29 cellular contexts compared by ENCODE assay signal in the genomic region with DNA sequence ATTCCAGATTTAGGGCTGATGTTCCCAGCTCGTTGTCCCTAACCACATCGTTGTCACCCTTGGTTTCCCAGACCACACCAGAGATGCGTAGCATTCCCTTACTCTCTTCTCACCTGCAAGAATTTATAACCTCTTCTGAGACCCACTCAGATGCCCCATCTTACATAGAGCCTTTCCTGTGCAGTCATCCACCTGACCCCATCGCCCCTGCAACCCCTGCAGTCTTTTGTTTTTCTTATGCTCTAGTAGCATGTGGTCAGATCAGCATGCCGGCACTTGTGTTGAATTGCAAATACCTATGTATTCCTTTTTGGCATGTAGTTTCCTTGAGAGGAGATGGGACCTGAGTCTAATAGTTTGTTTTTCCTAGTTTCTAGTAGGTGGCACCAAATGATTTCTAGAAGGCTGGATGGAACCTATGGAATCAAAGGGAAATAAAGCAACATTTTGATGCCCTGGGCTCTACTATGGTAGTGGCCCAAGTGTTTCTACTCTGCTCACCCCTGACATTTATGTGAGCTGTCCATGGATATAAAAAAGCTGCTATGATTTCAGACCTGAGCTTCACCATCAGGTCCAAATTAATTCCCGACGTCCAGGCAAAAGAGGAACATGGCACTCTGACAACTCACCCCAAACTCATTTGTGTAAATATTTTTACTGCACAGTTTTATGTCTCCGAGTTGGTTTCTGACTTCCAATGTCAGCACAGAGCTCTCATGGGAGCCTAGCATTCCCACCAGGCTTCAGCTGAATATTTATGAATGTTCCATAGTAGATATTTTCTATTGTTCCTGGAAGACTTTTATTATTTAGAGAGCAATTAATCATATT.
DNase-seq lines count a peak whose midpoint lies in the region; ATAC-seq and TF ChIP-seq lines count a peak whose summit lies in the region.
"Had no signal": no experiment of that assay in that cellular context is flagged by ENCODE, and none has a peak within 500 bp of the region (broad histone marks: within the 10 kb centered on the region; RNA-seq: fewer than 3 reads in every experiment).

No MANE protein-coding gene starts in this region.

- TF ChIP-seq CTCF in ascending aorta (IDR thresholded peaks at IDR 0.05) (no peak), gastroesophageal sphincter (IDR thresholded peaks at IDR 0.05) (no peak)

- no peaks in the 10 kb centered on the region for H3K36me3 ChIP-seq in CD4-positive, alpha-beta memory T cell (ENCODE audit: insufficient read depth, low read length)
- no peaks in the 10 kb centered on the region for H3K36me3 ChIP-seq in ascending aorta
- no peaks in the 10 kb centered on the region for H3K36me3 ChIP-seq in gastroesophageal sphincter
- H3K36me3 ChIP-seq: neural progenitor cell, right lobe of liver had no signal

- H3K4me1 ChIP-seq in CD4-positive, alpha-beta memory T cell (ENCODE audit: insufficient read depth, low read length) = peaks cover 41% of the 10 kb centered on the region
- H3K4me1 ChIP-seq in ascending aorta = peaks cover 3 to 22% of the 10 kb centered on the region in 2 donors
- peaks cover 8 to 21% (median 10%) of the 10 kb centered on the region in 3 donors for H3K4me1 ChIP-seq in gastroesophageal sphincter
- H3K4me1 ChIP-seq: body of pancreas, neural progenitor cell, right lobe of liver had no signal

- H3K36me3 Mint-ChIP-seq in CD4-positive, alpha-beta memory T cell = peaks cover 14 to 25% of the 10 kb centered on the region in 2 donors

- no peak for DNase-seq in CD4-positive, alpha-beta memory T cell
- no peak for DNase-seq in ascending aorta (ENCODE audit: low spot score in 2 of 2)
- peak; percentile 10 for DNase-seq in stromal cell of bone marrow (ENCODE audit: low read depth)
- no peak for DNase-seq in AG08396 (ENCODE audit: low spot score)
- no peak for DNase-seq in hepatic stellate cell (ENCODE audit: low spot score)
- DNase-seq: activated CD4-positive, alpha-beta T cell treated with anti-CD3 and anti-CD28 coated beads, Interleukin-2, amount 50 U/mL, for 4 hours; body of pancreas; COR-L47; foreskin fibroblast; GF-D8; HCEC 1CT; KG1; MM.1S; mucosa of descending colon; NCI-H1417; NCI-H2081; NCI-H2227 treated with DMSO at 0.1 percent for 48 hours; NCI-H748 treated with DMSO at 0.1 percent for 48 hours; posterior cingulate gyrus; right lobe of liver; stimulated activated CD4-positive, alpha-beta T cell treated with anti-CD3 and anti-CD28 coated beads, Interleukin-4, amount 100 ng/mL, for 4 hours had no signal

- H3K9me3 Mint-ChIP-seq in CD4-positive, alpha-beta memory T cell = peaks cover 0 to 19% (median 12%) of the 10 kb centered on the region in 8 donors

- H3K27ac Mint-ChIP-seq in CD4-positive, alpha-beta memory T cell = peak overlapping the region in 6 of 7 donors; percentile 1 to 86 (median 32)
- H3K27ac Mint-ChIP-seq: activated T-helper 17 cell treated with anti-CD3 and anti-CD28 coated beads, Interleukin-2, amount 50 U/mL, for 72 hours; B cell; neural progenitor cell; stimulated activated memory B cell treated with anti-CD40 and anti-IgM and Interleukin-4, amounts not matched to agents 10 μg/mL and 1 μg/mL and 100 μg/mL, for 72 hours had no signal

- TF ChIP-seq EP300 in gastroesophageal sphincter (IDR thresholded peaks at IDR 0.05) = no peak

- H3K27ac ChIP-seq in CD4-positive, alpha-beta memory T cell (ENCODE audit: low read depth, low read length) = no peak overlapping the region
- peak overlapping the region; percentile 63 to 65 for H3K27ac ChIP-seq in ascending aorta
- peak overlapping the region in 3 of 4 donors; percentile 8 to 20 (median 14) for H3K27ac ChIP-seq in gastroesophageal sphincter
- H3K27ac ChIP-seq: body of pancreas, neural progenitor cell, right lobe of liver, RWPE1 had no signal

- peak overlapping the region in 2 of 8 donors; percentile 4 to 63 for H3K4me3 Mint-ChIP-seq in CD4-positive, alpha-beta memory T cell
- H3K4me3 Mint-ChIP-seq: activated T-helper 17 cell treated with anti-CD3 and anti-CD28 coated beads, Interleukin-2, amount 50 U/mL, for 72 hours; neural progenitor cell; stimulated activated memory B cell treated with anti-CD40 and anti-IgM and Interleukin-4, amounts not matched to agents 10 μg/mL and 1 μg/mL and 100 μg/mL, for 72 hours had no signal

- H3K4me3 ChIP-seq in CD4-positive, alpha-beta memory T cell (ENCODE audit: low read length in 2 of 2) = no peak overlapping the region
- H3K4me3 ChIP-seq in ascending aorta = no peak overlapping the region
- H3K4me3 ChIP-seq in gastroesophageal sphincter = no peak overlapping the region
- H3K4me3 ChIP-seq: body of pancreas, mucosa of descending colon, neural progenitor cell, right lobe of liver had no signal

- H3K9me3 ChIP-seq in CD4-positive, alpha-beta memory T cell (ENCODE audit: control insufficient read depth in 1 of 2, low read length in 2 of 2) = no peaks in the 10 kb centered on the region
- H3K9me3 ChIP-seq in ascending aorta (no peaks in the 10 kb centered on the region), gastroesophageal sphincter (no peaks in the 10 kb centered on the region)
- H3K9me3 ChIP-seq: body of pancreas, right lobe of liver had no signal

- CTCF ChIA-PET in CD4-positive, alpha-beta memory T cell (lab: Charles Lee; ENCODE audit: partially characterized antibody) = interaction anchor here (1.0 to 7.8 kb wide), 4 partner anchors 14 to 37 kb away, joined by 3 to 74 read pairs (median 13); no protein-coding TSS in a partner anchor

- ATAC-seq in gastroesophageal sphincter (no peak), GM19395 (IDR thresholded peaks at IDR 0.05; ENCODE audit: unreplicated experiment) (no peak), HG02852 (IDR thresholded peaks at IDR 0.05; ENCODE audit: unreplicated experiment) (no peak)
- ATAC-seq: activated T-helper 17 cell treated with anti-CD3 and anti-CD28 coated beads, Interleukin-2, amount 50 U/mL, for 72 hours; body of pancreas; mucosa of descending colon; right lobe of liver; stimulated activated memory B cell treated with anti-CD40 and anti-IgM and Interleukin-4, amounts not matched to agents 10 μg/mL and 1 μg/mL and 100 μg/mL, for 72 hours had no signal

- H3K27me3 ChIP-seq in CD4-positive, alpha-beta memory T cell (ENCODE audit: insufficient read depth, low read length) = no peaks in the 10 kb centered on the region
- H3K27me3 ChIP-seq in ascending aorta = no peaks in the 10 kb centered on the region
- no peaks in the 10 kb centered on the region for H3K27me3 ChIP-seq in gastroesophageal sphincter
- H3K27me3 ChIP-seq: body of pancreas, neural progenitor cell, right lobe of liver had no signal

- intact Hi-C loops in CD4-positive, alpha-beta memory T cell (cut with micrococcal nuclease) = no loop called here
- intact Hi-C loops in ascending aorta (cut with DNase I) = no loop called here

- no peaks in the 10 kb centered on the region for H3K27me3 Mint-ChIP-seq in CD4-positive, alpha-beta memory T cell
- H3K27me3 Mint-ChIP-seq: activated T-helper 17 cell treated with anti-CD3 and anti-CD28 coated beads, Interleukin-2, amount 50 U/mL, for 72 hours had no signal

- 48 to 50% methylated on average over 7 to 8 of the region's 8 CpGs for WGBS in gastroesophageal sphincter (ENCODE audit: low coverage in 1 of 2), 2 donors

- H3K4me1 Mint-ChIP-seq in CD4-positive, alpha-beta memory T cell = peaks cover 0 to 31% (median 26%) of the 10 kb centered on the region in 4 donors

- no peak for TF ChIP-seq POLR2A in gastroesophageal sphincter (IDR thresholded peaks at IDR 0.05)

- POLR2A ChIA-PET in CD4-positive, alpha-beta memory T cell (lab: Charles Lee; ENCODE audit: partially characterized antibody) = no interaction called here
